7 cellular contexts compared by ENCODE assay signal in the genomic region with DNA sequence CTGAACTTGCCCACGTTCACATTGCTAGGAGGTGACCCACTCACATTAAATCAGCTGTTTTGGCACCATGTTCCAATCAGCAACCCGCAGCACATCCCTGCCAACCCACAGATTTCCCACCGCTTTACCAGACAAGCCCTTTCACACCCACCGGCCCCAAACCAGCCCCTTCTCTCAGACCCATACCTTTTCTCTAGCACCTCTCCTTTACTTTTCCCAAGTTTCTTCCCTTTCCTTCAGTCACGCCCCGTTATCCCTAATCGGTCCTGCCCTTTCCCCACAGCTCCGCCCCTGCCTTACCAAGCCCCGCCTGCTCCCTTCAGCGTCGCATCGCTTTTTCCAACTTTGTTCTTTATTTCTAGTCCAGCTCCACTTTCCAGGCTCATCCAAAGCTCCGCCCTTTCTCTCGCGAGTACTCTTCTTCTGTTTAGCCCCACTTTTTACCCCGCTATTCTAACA. TPM values are rescaled to one million over a fixed set of nuclear protein-coding genes. Genes with fewer than 3 reads are reported as not detected.
DNase-seq lines count a peak whose midpoint lies in the region; ATAC-seq, FAIRE-seq and TF ChIP-seq lines count a peak whose summit lies in the region.

No MANE protein-coding gene starts in this region.

- FAIRE-seq in GM12891 (lab: Jason Lieb, UNC) = peak; percentile 63

- peak overlapping the region; percentile 86 for H3K4me3 ChIP-seq in adipocyte (ENCODE audit: low read length)

- peaks cover 24% of the 10 kb centered on the region for H3K36me3 Mint-ChIP-seq in stimulated activated naive CD8-positive, alpha-beta T cell treated with anti-CD3 and anti-CD28 coated beads, Interleukin-15, Interleukin-2, amounts not matched to agents 100 ng/mL and 50 ng/mL, for 24 hours (ENCODE audit: low read depth)

- H3K27me3 ChIP-seq in adipocyte (replicated peaks; ENCODE audit: control insufficient read depth, insufficient read depth, low read length) = no peaks in the 10 kb centered on the region

- H3K4me1 ChIP-seq in adipocyte (ENCODE audit: control insufficient read depth, insufficient read depth, low read length) = peaks cover 48% of the 10 kb centered on the region

- TF ChIP-seq POLR2A in GM12891 (IDR thresholded peaks at IDR 0.05; ENCODE audit: low read depth, low read length) = no peak

- H3K4me3 Mint-ChIP-seq in stimulated activated naive CD8-positive, alpha-beta T cell treated with anti-CD3 and anti-CD28 coated beads, Interleukin-15, Interleukin-2, amounts not matched to agents 100 ng/mL and 50 ng/mL, for 24 hours = peak overlapping the region; percentile 91

- peak; percentile 44 for ATAC-seq in GM21529 (IDR thresholded peaks at IDR 0.05; ENCODE audit: unreplicated experiment)

- peak overlapping the region; percentile 80 for H3K9ac ChIP-seq in adipocyte (ENCODE audit: low read length)

- peak overlapping the region; percentile 94 for H3K27ac Mint-ChIP-seq in stimulated activated naive CD8-positive, alpha-beta T cell treated with anti-CD3 and anti-CD28 coated beads, Interleukin-15, Interleukin-2, amounts not matched to agents 100 ng/mL and 50 ng/mL, for 24 hours

- no peaks in the 10 kb centered on the region for H3K27me3 Mint-ChIP-seq in stimulated activated naive CD8-positive, alpha-beta T cell treated with anti-CD3 and anti-CD28 coated beads, Interleukin-15, Interleukin-2, amounts not matched to agents 100 ng/mL and 50 ng/mL, for 24 hours

- peaks cover 72% of the 10 kb centered on the region for H3K4me1 Mint-ChIP-seq in stimulated activated naive CD8-positive, alpha-beta T cell treated with anti-CD3 and anti-CD28 coated beads, Interleukin-15, Interleukin-2, amounts not matched to agents 100 ng/mL and 50 ng/mL, for 24 hours (ENCODE audit: low read depth)

- H3K9me3 ChIP-seq in adipocyte (ENCODE audit: control insufficient read depth, low read length) = no peaks in the 10 kb centered on the region

- peaks cover 15% of the 10 kb centered on the region for H3K36me3 ChIP-seq in adipocyte (ENCODE audit: control insufficient read depth, insufficient read depth, low read length, severe bottlenecking)

- no peaks in the 10 kb centered on the region for H3K9me3 Mint-ChIP-seq in stimulated activated naive CD8-positive, alpha-beta T cell treated with anti-CD3 and anti-CD28 coated beads, Interleukin-15, Interleukin-2, amounts not matched to agents 100 ng/mL and 50 ng/mL, for 24 hours

- DNase-seq in GM12891 (ENCODE audit: insufficient read length, low spot score) = peak; percentile 41
- peak; percentile 87 for DNase-seq in HuH-7 (ENCODE audit: low spot score)
- no peak for DNase-seq in adipocyte (ENCODE audit: low read depth)
- DNase-seq in iPS-NIHi11 (ENCODE audit: low spot score) = peak; percentile 82
- DNase-seq in HCEC 1CT = no peak

TF ChIP-seq in GM12891, 5 proteins besides CTCF, POLR2A, EP300 and RAD21:
- TF ChIP-seq POLR2AphosphoS5 (IDR thresholded peaks at IDR 0.05; ENCODE audit: low read depth, low read length) = no peak
- TF ChIP-seq SPI1 (IDR thresholded peaks at IDR 0.05; ENCODE audit: low read depth, low read length) = no peak
- no peak for TF ChIP-seq POU2F2 (IDR thresholded peaks at IDR 0.05; ENCODE audit: low read depth, low read length)
- TF ChIP-seq PAX5 (IDR thresholded peaks at IDR 0.05; ENCODE audit: insufficient read depth, low read length, severe bottlenecking) = no peak
- no peak for TF ChIP-seq TAF1 (IDR thresholded peaks at IDR 0.05; ENCODE audit: low read depth, low read length)

RNA-seq across cellular contexts. Expression of gene BRPF1, which starts 0.8 kb away (rescaled TPM):
- 11.0 TPM for polyA plus RNA-seq in GM12891 (2012; ENCODE audit: low read depth, missing spikeins)

RNA-seq across cellular contexts. Expression of gene OGG1, which starts 19.0 kb away (rescaled TPM):
- 10.0 TPM for polyA plus RNA-seq in GM12891 (2012; ENCODE audit: low read depth, missing spikeins)

RNA-seq across cellular contexts. Expression of gene CPNE9, which starts 27.1 kb away (rescaled TPM):
- 0.04 TPM for polyA plus RNA-seq in GM12891 (2012; ENCODE audit: low read depth, missing spikeins)

RNA-seq across cellular contexts. Expression of gene CAMK1, which starts 39.0 kb away (rescaled TPM):
- 0.53 TPM for polyA plus RNA-seq in GM12891 (2012; ENCODE audit: low read depth, missing spikeins)

Comparison
In these comparisons a context has a peak if more than half of its experiments do, and no peak if none do; other contexts are left out.
1. DNase-seq: peak in GM12891 (single experiment), HuH-7 (single experiment) and iPS-NIHi11 (single experiment); none in adipocyte (single experiment) and HCEC 1CT (single experiment).